ENCODE assay signal across 25 cellular contexts in genomic region chr1:174995121-174995520, GRCh38.
"Had no signal": no experiment of that assay in that cellular context is flagged by ENCODE, and none has a peak within 500 bp of the region (broad histone marks: within the 10 kb centered on the region; RNA-seq: fewer than 3 reads in every experiment).

No MANE protein-coding gene starts in this region.

- H3K4me3 ChIP-seq: esophagus squamous epithelium, ovary, sigmoid colon, smooth muscle cell, suprapubic skin, tibial artery had no signal

- H3K27me3 Mint-ChIP-seq: activated naive CD8-positive, alpha-beta T cell; central memory CD8-positive, alpha-beta T cell; naive B cell; progenitor cell of endocrine pancreas had no signal

- H3K9me3 Mint-ChIP-seq: activated T-cell treated with anti-CD3 and anti-CD28 coated beads, Interleukin-2, amount 50 U/mL, for 72 hours; central memory CD8-positive, alpha-beta T cell; naive B cell had no signal

- DNase-seq: activated CD4-positive, alpha-beta T cell treated with anti-CD3 and anti-CD28 coated beads for 4 hours; activated CD4-positive, alpha-beta T cell treated with anti-CD3 and anti-CD28 coated beads, Interleukin-2, amount 50 U/mL, for 4 hours; activated naive CD4-positive, alpha-beta T cell treated with Interleukin-2 at 50 U/mL for 16 hours; activated T-cell treated with anti-CD3 and anti-CD28 coated beads for 4 hours; activated T-cell treated with anti-CD3 and anti-CD28 coated beads, Interleukin-2, amount 50 U/mL, for 72 hours; anterior cingulate cortex; dermis blood vessel endothelial cell; effector CD4-positive, alpha-beta T cell; esophagus squamous epithelium; left cardiac atrium; left ventricle myocardium superior; naive B cell; ovary; retina; sigmoid colon; stimulated activated CD4-positive, alpha-beta T cell treated with anti-CD3 and anti-CD28 coated beads, Interleukin-1b, Interleukin-23, amount 100 ng/mL, for 48 hours; stimulated activated naive CD4-positive, alpha-beta T cell; tibial artery had no signal

- H3K4me3 Mint-ChIP-seq: activated naive CD8-positive, alpha-beta T cell; activated T-cell treated with anti-CD3 and anti-CD28 coated beads, Interleukin-2, amount 50 U/mL, for 72 hours; central memory CD8-positive, alpha-beta T cell; naive B cell had no signal

- H3K9me3 ChIP-seq: esophagus squamous epithelium, ovary, sigmoid colon, suprapubic skin, tibial artery had no signal

- H3K36me3 ChIP-seq: ovary, sigmoid colon, suprapubic skin, tibial artery had no signal

- H3K27ac Mint-ChIP-seq: activated naive CD8-positive, alpha-beta T cell; activated T-cell treated with anti-CD3 and anti-CD28 coated beads, Interleukin-2, amount 50 U/mL, for 72 hours; naive B cell had no signal

- H3K27ac ChIP-seq: epithelial cell of prostate, esophagus squamous epithelium, ovary, sigmoid colon, suprapubic skin, tibial artery, VCaP had no signal

- H3K36me3 Mint-ChIP-seq: activated naive CD8-positive, alpha-beta T cell; naive B cell had no signal

- ATAC-seq: activated T-cell treated with anti-CD3 and anti-CD28 coated beads, Interleukin-2, amount 50 U/mL, for 72 hours; left cardiac atrium; left ventricle myocardium superior had no signal

- H3K27me3 ChIP-seq: esophagus squamous epithelium, ovary, sigmoid colon, suprapubic skin, tibial artery had no signal

- H3K4me2 ChIP-seq: smooth muscle cell had no signal
